1 cellular context compared by ENCODE assay signal in genomic region chr2:166762746-166763145, GRCh38.
TF ChIP-seq lines count a peak whose summit lies in the region.

No MANE protein-coding gene starts in this region.

TF ChIP-seq in HepG2, 621 proteins besides CTCF, POLR2A, EP300 and RAD21 (continued from another document and continues in another):
- TF ChIP-seq SALL1 (CRISPR knock-in tag; IDR thresholded peaks at IDR 0.05): peak; percentile 37; the same call in 1 of the 2 replicates
- TF ChIP-seq ZNF225 (CRISPR knock-in tag; IDR thresholded peaks at IDR 0.05): no peak
- no peak for TF ChIP-seq ZNF878 (CRISPR knock-in tag; IDR thresholded peaks at IDR 0.05)
- peak; percentile 32; the same call in 1 of the 2 replicates for TF ChIP-seq SMC3 (IDR thresholded peaks at IDR 0.05; ENCODE audit: low read length)
- TF ChIP-seq ZNF576 (CRISPR knock-in tag; IDR thresholded peaks at IDR 0.05): no peak
- TF ChIP-seq RFX3 (CRISPR knock-in tag; IDR thresholded peaks at IDR 0.05): peak; percentile 72
- no peak for TF ChIP-seq GPN1 (CRISPR knock-in tag; IDR thresholded peaks at IDR 0.05; ENCODE audit: borderline replicate concordance)
- no peak for TF ChIP-seq FIP1L1 (IDR thresholded peaks at IDR 0.05; ENCODE audit: borderline replicate concordance, insufficient read depth, low read depth, low read length)
- no peak for TF ChIP-seq NRL (CRISPR knock-in tag; IDR thresholded peaks at IDR 0.05; ENCODE audit: borderline replicate concordance)
- no peak for TF ChIP-seq ZNF816 (CRISPR knock-in tag; IDR thresholded peaks at IDR 0.05; ENCODE audit: borderline replicate concordance)
- TF ChIP-seq, protein P1, sequence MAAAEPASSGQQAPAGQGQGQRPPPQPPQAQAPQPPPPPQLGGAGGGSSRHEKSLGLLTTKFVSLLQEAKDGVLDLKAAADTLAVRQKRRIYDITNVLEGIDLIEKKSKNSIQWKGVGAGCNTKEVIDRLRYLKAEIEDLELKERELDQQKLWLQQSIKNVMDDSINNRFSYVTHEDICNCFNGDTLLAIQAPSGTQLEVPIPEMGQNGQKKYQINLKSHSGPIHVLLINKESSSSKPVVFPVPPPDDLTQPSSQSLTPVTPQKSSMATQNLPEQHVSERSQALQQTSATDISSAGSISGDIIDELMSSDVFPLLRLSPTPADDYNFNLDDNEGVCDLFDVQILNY (CRISPR knock-in tag; conservative IDR thresholded peaks at IDR 0.05): no peak
- no peak for TF ChIP-seq ZSCAN29 (CRISPR knock-in tag; conservative IDR thresholded peaks at IDR 0.05)
- no peak for TF ChIP-seq ARID3A (IDR thresholded peaks at IDR 0.05; ENCODE audit: low read depth, low read length)
- no peak for TF ChIP-seq ZNF317 (CRISPR knock-in tag; IDR thresholded peaks at IDR 0.05)
- no peak for TF ChIP-seq EEA1 (CRISPR knock-in tag; IDR thresholded peaks at IDR 0.05; ENCODE audit: borderline replicate concordance)
- no peak for TF ChIP-seq SRF (IDR thresholded peaks at IDR 0.05; ENCODE audit: low read depth, low read length)
- TF ChIP-seq, protein P2, sequence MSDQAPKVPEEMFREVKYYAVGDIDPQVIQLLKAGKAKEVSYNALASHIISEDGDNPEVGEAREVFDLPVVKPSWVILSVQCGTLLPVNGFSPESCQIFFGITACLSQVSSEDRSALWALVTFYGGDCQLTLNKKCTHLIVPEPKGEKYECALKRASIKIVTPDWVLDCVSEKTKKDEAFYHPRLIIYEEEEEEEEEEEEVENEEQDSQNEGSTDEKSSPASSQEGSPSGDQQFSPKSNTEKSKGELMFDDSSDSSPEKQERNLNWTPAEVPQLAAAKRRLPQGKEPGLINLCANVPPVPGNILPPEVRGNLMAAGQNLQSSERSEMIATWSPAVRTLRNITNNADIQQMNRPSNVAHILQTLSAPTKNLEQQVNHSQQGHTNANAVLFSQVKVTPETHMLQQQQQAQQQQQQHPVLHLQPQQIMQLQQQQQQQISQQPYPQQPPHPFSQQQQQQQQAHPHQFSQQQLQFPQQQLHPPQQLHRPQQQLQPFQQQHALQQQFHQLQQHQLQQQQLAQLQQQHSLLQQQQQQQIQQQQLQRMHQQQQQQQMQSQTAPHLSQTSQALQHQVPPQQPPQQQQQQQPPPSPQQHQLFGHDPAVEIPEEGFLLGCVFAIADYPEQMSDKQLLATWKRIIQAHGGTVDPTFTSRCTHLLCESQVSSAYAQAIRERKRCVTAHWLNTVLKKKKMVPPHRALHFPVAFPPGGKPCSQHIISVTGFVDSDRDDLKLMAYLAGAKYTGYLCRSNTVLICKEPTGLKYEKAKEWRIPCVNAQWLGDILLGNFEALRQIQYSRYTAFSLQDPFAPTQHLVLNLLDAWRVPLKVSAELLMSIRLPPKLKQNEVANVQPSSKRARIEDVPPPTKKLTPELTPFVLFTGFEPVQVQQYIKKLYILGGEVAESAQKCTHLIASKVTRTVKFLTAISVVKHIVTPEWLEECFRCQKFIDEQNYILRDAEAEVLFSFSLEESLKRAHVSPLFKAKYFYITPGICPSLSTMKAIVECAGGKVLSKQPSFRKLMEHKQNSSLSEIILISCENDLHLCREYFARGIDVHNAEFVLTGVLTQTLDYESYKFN (CRISPR knock-in tag; conservative IDR thresholded peaks at IDR 0.05): 0 out of 2 replicates have a peak, but pooled peaks have one; percentile 47
- no peak for TF ChIP-seq PTBP1 (IDR thresholded peaks at IDR 0.05; ENCODE audit: low read depth, low read length, poor library complexity, severe bottlenecking)
- no peak for TF ChIP-seq ZBTB42 (CRISPR knock-in tag; IDR thresholded peaks at IDR 0.05)
- TF ChIP-seq STAG1 (CRISPR knock-in tag; IDR thresholded peaks at IDR 0.05): no peak
- no peak for TF ChIP-seq REL (CRISPR knock-in tag; conservative IDR thresholded peaks at IDR 0.05)
- no peak for TF ChIP-seq NBN (conservative IDR thresholded peaks at IDR 0.05)
- no peak for TF ChIP-seq PHB2 (IDR thresholded peaks at IDR 0.05; ENCODE audit: partially characterized antibody)
- no peak for TF ChIP-seq KLF11 (CRISPR knock-in tag; IDR thresholded peaks at IDR 0.05)
- no peak for TF ChIP-seq EZH2 (conservative IDR thresholded peaks at IDR 0.05; ENCODE audit: low read depth, low read length)
- TF ChIP-seq HNRNPH1 (optimal IDR thresholded peaks at IDR 0.05; ENCODE audit: low read depth, low read length): no peak
- TF ChIP-seq KLF16 (CRISPR knock-in tag; IDR thresholded peaks at IDR 0.05): no peak
- no peak for TF ChIP-seq REST (IDR thresholded peaks at IDR 0.05; ENCODE audit: borderline replicate concordance in 1 of 2, low read depth in 1 of 2, low read length in 2 of 2)
- no peak for TF ChIP-seq ZSCAN22 (CRISPR knock-in tag; IDR thresholded peaks at IDR 0.05)
- TF ChIP-seq, protein P3, sequence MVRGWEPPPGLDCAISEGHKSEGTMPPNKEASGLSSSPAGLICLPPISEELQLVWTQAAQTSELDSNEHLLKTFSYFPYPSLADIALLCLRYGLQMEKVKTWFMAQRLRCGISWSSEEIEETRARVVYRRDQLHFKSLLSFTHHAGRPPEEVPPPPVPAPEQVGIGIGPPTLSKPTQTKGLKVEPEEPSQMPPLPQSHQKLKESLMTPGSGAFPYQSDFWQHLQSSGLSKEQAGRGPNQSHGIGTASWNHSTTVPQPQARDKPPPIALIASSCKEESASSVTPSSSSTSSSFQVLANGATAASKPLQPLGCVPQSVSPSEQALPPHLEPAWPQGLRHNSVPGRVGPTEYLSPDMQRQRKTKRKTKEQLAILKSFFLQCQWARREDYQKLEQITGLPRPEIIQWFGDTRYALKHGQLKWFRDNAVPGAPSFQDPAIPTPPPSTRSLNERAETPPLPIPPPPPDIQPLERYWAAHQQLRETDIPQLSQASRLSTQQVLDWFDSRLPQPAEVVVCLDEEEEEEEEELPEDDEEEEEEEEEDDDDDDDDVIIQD (CRISPR knock-in tag; IDR thresholded peaks at IDR 0.05; ENCODE audit: low read depth): peak; percentile 63; the same call in 1 of the 2 replicates
- TF ChIP-seq RXRB (CRISPR knock-in tag; IDR thresholded peaks at IDR 0.05; ENCODE audit: borderline replicate concordance): peak; percentile 95
- no peak for TF ChIP-seq ZNF468 (CRISPR knock-in tag; IDR thresholded peaks at IDR 0.05)
- TF ChIP-seq CC2D1A (CRISPR knock-in tag; IDR thresholded peaks at IDR 0.05): no peak
- peak; percentile 80 for TF ChIP-seq BHLHE40 (IDR thresholded peaks at IDR 0.05; ENCODE audit: low read length)
- TF ChIP-seq ZGPAT (CRISPR knock-in tag; IDR thresholded peaks at IDR 0.05): no peak
- no peak for TF ChIP-seq LRRFIP1 (CRISPR knock-in tag; conservative IDR thresholded peaks at IDR 0.05)
- TF ChIP-seq TBX3 (IDR thresholded peaks at IDR 0.05; ENCODE audit: borderline replicate concordance): no peak
- TF ChIP-seq, protein P4, sequence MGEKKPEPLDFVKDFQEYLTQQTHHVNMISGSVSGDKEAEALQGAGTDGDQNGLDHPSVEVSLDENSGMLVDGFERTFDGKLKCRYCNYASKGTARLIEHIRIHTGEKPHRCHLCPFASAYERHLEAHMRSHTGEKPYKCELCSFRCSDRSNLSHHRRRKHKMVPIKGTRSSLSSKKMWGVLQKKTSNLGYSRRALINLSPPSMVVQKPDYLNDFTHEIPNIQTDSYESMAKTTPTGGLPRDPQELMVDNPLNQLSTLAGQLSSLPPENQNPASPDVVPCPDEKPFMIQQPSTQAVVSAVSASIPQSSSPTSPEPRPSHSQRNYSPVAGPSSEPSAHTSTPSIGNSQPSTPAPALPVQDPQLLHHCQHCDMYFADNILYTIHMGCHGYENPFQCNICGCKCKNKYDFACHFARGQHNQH (CRISPR knock-in tag; IDR thresholded peaks at IDR 0.05): no peak
- TF ChIP-seq MTA1 (CRISPR knock-in tag; IDR thresholded peaks at IDR 0.05; ENCODE audit: borderline replicate concordance): no peak
- TF ChIP-seq GLMP (CRISPR knock-in tag; IDR thresholded peaks at IDR 0.05; ENCODE audit: borderline replicate concordance): no peak
- TF ChIP-seq MEF2D (CRISPR knock-in tag; IDR thresholded peaks at IDR 0.05): peak; percentile 65; the same call in 1 of the 2 replicates
- no peak for TF ChIP-seq ZNF460 (CRISPR knock-in tag; IDR thresholded peaks at IDR 0.05; ENCODE audit: borderline replicate concordance)
- TF ChIP-seq IKZF4 (CRISPR knock-in tag; IDR thresholded peaks at IDR 0.05; ENCODE audit: borderline replicate concordance, low read depth, not compliant biosample characterization): no peak
- no peak for TF ChIP-seq KLF15 (CRISPR knock-in tag; IDR thresholded peaks at IDR 0.05; ENCODE audit: borderline replicate concordance)
- no peak for TF ChIP-seq ZNF207 (IDR thresholded peaks at IDR 0.05; ENCODE audit: borderline replicate concordance)
- TF ChIP-seq NFE2 (CRISPR knock-in tag; IDR thresholded peaks at IDR 0.05): no peak
- no peak for TF ChIP-seq MED8 (CRISPR knock-in tag; IDR thresholded peaks at IDR 0.05; ENCODE audit: insufficient replicate concordance)
- no peak for TF ChIP-seq MBNL3 (CRISPR knock-in tag; conservative IDR thresholded peaks at IDR 0.05)
- no peak for TF ChIP-seq ZNF713 (CRISPR knock-in tag; IDR thresholded peaks at IDR 0.05)
- peak; percentile 73 for TF ChIP-seq RFX1 (IDR thresholded peaks at IDR 0.05)
- 0 out of 2 replicates have a peak, but pooled peaks have one; percentile 27 for TF ChIP-seq ELF3 (CRISPR knock-in tag; IDR thresholded peaks at IDR 0.05)
